ENCODE assay signal across 1 cellular context in the genomic region with DNA sequence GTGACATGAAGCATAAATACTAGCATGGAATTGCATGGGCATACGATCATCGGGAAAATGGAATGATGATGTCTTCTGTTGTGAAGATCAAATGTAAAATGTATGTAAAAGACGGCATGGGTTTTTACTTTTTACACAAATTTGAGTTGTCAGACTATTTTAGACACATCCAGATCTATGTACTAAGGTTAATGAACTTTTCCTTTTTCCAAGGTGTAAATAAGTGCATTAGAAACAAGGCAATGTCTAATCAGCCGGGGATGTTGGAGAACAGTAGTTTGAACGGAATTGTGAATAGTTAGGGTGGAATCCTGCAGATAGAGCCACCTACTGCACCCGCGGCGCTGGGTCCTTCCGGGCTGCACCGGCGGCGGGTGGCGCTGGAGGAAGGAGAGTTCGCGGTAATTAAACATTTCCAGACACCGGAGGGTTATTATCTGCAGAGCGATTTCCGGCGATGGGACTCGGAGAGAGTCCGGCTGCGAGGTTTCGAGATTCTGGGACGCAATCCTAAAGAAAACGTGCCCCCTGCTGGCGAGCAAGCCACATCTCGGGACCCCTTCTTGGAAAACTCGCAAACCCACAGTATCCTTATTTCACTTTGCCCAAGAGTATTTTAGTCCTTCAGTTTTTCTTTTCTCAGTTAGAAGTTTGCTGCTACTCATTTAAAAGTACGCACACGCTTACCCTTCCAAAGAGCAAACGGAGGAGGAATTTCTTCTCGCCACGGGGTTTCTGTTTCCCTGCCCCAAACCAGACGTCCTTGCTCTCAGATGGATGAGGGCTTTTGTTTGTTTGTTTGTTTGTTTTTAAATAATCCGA.
TF ChIP-seq lines count a peak whose summit lies in the region.

No MANE protein-coding gene starts in this region.

TF ChIP-seq in HepG2, 621 proteins besides CTCF, POLR2A, EP300 and RAD21 (continued from another document and continues in another):
- TF ChIP-seq, protein P1, sequence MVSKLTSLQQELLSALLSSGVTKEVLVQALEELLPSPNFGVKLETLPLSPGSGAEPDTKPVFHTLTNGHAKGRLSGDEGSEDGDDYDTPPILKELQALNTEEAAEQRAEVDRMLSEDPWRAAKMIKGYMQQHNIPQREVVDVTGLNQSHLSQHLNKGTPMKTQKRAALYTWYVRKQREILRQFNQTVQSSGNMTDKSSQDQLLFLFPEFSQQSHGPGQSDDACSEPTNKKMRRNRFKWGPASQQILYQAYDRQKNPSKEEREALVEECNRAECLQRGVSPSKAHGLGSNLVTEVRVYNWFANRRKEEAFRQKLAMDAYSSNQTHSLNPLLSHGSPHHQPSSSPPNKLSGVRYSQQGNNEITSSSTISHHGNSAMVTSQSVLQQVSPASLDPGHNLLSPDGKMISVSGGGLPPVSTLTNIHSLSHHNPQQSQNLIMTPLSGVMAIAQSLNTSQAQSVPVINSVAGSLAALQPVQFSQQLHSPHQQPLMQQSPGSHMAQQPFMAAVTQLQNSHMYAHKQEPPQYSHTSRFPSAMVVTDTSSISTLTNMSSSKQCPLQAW (CRISPR knock-in tag; IDR thresholded peaks at IDR 0.05) = peak; percentile 68; the same call in 1 of the 2 replicates
- no peak for TF ChIP-seq SMARCC2 (IDR thresholded peaks at IDR 0.05)
- TF ChIP-seq, protein P2, sequence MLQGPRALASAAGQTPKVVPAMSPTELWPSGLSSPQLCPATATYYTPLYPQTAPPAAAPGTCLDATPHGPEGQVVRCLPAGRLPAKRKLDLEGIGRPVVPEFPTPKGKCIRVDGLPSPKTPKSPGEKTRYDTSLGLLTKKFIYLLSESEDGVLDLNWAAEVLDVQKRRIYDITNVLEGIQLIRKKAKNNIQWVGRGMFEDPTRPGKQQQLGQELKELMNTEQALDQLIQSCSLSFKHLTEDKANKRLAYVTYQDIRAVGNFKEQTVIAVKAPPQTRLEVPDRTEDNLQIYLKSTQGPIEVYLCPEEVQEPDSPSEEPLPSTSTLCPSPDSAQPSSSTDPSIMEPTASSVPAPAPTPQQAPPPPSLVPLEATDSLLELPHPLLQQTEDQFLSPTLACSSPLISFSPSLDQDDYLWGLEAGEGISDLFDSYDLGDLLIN (CRISPR knock-in tag; IDR thresholded peaks at IDR 0.05; ENCODE audit: borderline replicate concordance) = no peak
- no peak for TF ChIP-seq ZNF44 (CRISPR knock-in tag; IDR thresholded peaks at IDR 0.05)
- no peak for TF ChIP-seq PATZ1 (CRISPR knock-in tag; IDR thresholded peaks at IDR 0.05)
- TF ChIP-seq ZNF441 (CRISPR knock-in tag; IDR thresholded peaks at IDR 0.05; ENCODE audit: borderline replicate concordance) = peak; percentile 33; the same call in 1 of the 2 replicates
- peak; percentile 26 for TF ChIP-seq YY1 (IDR thresholded peaks at IDR 0.05; ENCODE audit: insufficient read depth, insufficient replicate concordance, low read depth, low read length)
- TF ChIP-seq GABPA (IDR thresholded peaks at IDR 0.05; ENCODE audit: low read depth, low read length) = no peak
- TF ChIP-seq GABPA (CRISPR knock-in tag; IDR thresholded peaks at IDR 0.05; ENCODE audit: low read depth) = peak; percentile 76
- TF ChIP-seq, protein P3, sequence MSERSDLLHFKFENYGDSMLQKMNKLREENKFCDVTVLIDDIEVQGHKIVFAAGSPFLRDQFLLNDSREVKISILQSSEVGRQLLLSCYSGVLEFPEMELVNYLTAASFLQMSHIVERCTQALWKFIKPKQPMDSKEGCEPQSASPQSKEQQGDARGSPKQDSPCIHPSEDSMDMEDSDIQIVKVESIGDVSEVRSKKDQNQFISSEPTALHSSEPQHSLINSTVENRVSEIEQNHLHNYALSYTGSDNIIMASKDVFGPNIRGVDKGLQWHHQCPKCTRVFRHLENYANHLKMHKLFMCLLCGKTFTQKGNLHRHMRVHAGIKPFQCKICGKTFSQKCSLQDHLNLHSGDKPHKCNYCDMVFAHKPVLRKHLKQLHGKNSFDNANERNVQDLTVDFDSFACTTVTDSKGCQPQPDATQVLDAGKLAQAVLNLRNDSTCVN (CRISPR knock-in tag; IDR thresholded peaks at IDR 0.05; ENCODE audit: borderline replicate concordance) = no peak
- TF ChIP-seq, protein P4, sequence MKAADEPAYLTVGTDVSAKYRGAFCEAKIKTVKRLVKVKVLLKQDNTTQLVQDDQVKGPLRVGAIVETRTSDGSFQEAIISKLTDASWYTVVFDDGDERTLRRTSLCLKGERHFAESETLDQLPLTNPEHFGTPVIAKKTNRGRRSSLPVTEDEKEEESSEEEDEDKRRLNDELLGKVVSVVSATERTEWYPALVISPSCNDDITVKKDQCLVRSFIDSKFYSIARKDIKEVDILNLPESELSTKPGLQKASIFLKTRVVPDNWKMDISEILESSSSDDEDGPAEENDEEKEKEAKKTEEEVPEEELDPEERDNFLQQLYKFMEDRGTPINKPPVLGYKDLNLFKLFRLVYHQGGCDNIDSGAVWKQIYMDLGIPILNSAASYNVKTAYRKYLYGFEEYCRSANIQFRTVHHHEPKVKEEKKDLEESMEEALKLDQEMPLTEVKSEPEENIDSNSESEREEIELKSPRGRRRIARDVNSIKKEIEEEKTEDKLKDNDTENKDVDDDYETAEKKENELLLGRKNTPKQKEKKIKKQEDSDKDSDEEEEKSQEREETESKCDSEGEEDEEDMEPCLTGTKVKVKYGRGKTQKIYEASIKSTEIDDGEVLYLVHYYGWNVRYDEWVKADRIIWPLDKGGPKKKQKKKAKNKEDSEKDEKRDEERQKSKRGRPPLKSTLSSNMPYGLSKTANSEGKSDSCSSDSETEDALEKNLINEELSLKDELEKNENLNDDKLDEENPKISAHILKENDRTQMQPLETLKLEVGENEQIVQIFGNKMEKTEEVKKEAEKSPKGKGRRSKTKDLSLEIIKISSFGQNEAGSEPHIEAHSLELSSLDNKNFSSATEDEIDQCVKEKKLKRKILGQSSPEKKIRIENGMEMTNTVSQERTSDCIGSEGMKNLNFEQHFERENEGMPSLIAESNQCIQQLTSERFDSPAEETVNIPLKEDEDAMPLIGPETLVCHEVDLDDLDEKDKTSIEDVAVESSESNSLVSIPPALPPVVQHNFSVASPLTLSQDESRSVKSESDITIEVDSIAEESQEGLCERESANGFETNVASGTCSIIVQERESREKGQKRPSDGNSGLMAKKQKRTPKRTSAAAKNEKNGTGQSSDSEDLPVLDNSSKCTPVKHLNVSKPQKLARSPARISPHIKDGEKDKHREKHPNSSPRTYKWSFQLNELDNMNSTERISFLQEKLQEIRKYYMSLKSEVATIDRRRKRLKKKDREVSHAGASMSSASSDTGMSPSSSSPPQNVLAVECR (CRISPR knock-in tag; IDR thresholded peaks at IDR 0.05; ENCODE audit: borderline replicate concordance) = peak; percentile 38; the same call in 1 of the 2 replicates
- no peak for TF ChIP-seq JUNB (CRISPR knock-in tag; IDR thresholded peaks at IDR 0.05; ENCODE audit: borderline replicate concordance)
- no peak for TF ChIP-seq HOXA9 (CRISPR knock-in tag; IDR thresholded peaks at IDR 0.05; ENCODE audit: borderline replicate concordance)
- no peak for TF ChIP-seq SRSF4 (IDR thresholded peaks at IDR 0.05; ENCODE audit: low read depth, low read length, poor library complexity, severe bottlenecking)
- TF ChIP-seq, protein P5, sequence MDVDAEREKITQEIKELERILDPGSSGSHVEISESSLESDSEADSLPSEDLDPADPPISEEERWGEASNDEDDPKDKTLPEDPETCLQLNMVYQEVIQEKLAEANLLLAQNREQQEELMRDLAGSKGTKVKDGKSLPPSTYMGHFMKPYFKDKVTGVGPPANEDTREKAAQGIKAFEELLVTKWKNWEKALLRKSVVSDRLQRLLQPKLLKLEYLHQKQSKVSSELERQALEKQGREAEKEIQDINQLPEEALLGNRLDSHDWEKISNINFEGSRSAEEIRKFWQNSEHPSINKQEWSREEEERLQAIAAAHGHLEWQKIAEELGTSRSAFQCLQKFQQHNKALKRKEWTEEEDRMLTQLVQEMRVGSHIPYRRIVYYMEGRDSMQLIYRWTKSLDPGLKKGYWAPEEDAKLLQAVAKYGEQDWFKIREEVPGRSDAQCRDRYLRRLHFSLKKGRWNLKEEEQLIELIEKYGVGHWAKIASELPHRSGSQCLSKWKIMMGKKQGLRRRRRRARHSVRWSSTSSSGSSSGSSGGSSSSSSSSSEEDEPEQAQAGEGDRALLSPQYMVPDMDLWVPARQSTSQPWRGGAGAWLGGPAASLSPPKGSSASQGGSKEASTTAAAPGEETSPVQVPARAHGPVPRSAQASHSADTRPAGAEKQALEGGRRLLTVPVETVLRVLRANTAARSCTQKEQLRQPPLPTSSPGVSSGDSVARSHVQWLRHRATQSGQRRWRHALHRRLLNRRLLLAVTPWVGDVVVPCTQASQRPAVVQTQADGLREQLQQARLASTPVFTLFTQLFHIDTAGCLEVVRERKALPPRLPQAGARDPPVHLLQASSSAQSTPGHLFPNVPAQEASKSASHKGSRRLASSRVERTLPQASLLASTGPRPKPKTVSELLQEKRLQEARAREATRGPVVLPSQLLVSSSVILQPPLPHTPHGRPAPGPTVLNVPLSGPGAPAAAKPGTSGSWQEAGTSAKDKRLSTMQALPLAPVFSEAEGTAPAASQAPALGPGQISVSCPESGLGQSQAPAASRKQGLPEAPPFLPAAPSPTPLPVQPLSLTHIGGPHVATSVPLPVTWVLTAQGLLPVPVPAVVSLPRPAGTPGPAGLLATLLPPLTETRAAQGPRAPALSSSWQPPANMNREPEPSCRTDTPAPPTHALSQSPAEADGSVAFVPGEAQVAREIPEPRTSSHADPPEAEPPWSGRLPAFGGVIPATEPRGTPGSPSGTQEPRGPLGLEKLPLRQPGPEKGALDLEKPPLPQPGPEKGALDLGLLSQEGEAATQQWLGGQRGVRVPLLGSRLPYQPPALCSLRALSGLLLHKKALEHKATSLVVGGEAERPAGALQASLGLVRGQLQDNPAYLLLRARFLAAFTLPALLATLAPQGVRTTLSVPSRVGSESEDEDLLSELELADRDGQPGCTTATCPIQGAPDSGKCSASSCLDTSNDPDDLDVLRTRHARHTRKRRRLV (CRISPR knock-in tag; IDR thresholded peaks at IDR 0.05) = no peak
- peak; percentile 60; the same call in 1 of the 2 replicates for TF ChIP-seq HIVEP1 (CRISPR knock-in tag; IDR thresholded peaks at IDR 0.05)
- TF ChIP-seq GRHL1 (CRISPR knock-in tag; conservative IDR thresholded peaks at IDR 0.05) = no peak
- no peak for TF ChIP-seq RXRA (CRISPR knock-in tag; IDR thresholded peaks at IDR 0.05)
- no peak for TF ChIP-seq ZSCAN30 (CRISPR knock-in tag; IDR thresholded peaks at IDR 0.05)
- TF ChIP-seq KMT2B (CRISPR knock-in tag; IDR thresholded peaks at IDR 0.05) = no peak
- TF ChIP-seq NCOA1 (CRISPR knock-in tag; IDR thresholded peaks at IDR 0.05) = peak; percentile 48; the same call in 1 of the 2 replicates
- TF ChIP-seq ZNF879 (CRISPR knock-in tag; IDR thresholded peaks at IDR 0.05) = 0 out of 2 replicates have a peak, but pooled peaks have one; percentile 36
- TF ChIP-seq ZIK1 (CRISPR knock-in tag; IDR thresholded peaks at IDR 0.05; ENCODE audit: borderline replicate concordance, low read depth) = no peak
- no peak for TF ChIP-seq TMF1 (CRISPR knock-in tag; IDR thresholded peaks at IDR 0.05; ENCODE audit: low read depth)
- TF ChIP-seq, protein P6, sequence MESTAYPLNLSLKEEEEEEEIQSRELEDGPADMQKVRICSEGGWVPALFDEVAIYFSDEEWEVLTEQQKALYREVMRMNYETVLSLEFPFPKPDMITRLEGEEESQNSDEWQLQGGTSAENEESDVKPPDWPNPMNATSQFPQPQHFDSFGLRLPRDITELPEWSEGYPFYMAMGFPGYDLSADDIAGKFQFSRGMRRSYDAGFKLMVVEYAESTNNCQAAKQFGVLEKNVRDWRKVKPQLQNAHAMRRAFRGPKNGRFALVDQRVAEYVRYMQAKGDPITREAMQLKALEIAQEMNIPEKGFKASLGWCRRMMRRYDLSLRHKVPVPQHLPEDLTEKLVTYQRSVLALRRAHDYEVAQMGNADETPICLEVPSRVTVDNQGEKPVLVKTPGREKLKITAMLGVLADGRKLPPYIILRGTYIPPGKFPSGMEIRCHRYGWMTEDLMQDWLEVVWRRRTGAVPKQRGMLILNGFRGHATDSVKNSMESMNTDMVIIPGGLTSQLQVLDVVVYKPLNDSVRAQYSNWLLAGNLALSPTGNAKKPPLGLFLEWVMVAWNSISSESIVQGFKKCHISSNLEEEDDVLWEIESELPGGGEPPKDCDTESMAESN (CRISPR knock-in tag; conservative IDR thresholded peaks at IDR 0.05) = 0 out of 2 replicates have a peak, but pooled peaks have one; percentile 56
- peak; percentile 68; the same call in 1 of the 2 replicates for TF ChIP-seq KDM5B (CRISPR knock-in tag; IDR thresholded peaks at IDR 0.05; ENCODE audit: borderline replicate concordance)
- peak; percentile 80; the same call in 1 of the 2 replicates for TF ChIP-seq THYN1 (CRISPR knock-in tag; IDR thresholded peaks at IDR 0.05; ENCODE audit: borderline replicate concordance, low read depth)
- TF ChIP-seq, protein P7, sequence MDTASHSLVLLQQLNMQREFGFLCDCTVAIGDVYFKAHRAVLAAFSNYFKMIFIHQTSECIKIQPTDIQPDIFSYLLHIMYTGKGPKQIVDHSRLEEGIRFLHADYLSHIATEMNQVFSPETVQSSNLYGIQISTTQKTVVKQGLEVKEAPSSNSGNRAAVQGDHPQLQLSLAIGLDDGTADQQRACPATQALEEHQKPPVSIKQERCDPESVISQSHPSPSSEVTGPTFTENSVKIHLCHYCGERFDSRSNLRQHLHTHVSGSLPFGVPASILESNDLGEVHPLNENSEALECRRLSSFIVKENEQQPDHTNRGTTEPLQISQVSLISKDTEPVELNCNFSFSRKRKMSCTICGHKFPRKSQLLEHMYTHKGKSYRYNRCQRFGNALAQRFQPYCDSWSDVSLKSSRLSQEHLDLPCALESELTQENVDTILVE (CRISPR knock-in tag; IDR thresholded peaks at IDR 0.05) = no peak
